In genomic region chr7:25839084-25839769, GRCh38 we compare ENCODE assay signal across 9 cellular contexts.
DNase-seq lines count a peak whose midpoint lies in the region; ATAC-seq and TF ChIP-seq lines count a peak whose summit lies in the region.
"Had no signal": no experiment of that assay in that cellular context is flagged by ENCODE, and none has a peak within 500 bp of the region (broad histone marks: within the 10 kb centered on the region; RNA-seq: fewer than 3 reads in every experiment).

No MANE protein-coding gene starts in this region.

- H3F3A ChIP-seq in DOHH2 (ENCODE audit: control insufficient read depth, insufficient read depth) = no peaks in the 10 kb centered on the region

- DNase-seq in cardiac fibroblast (ENCODE audit: low read depth in 2 of 2) (no peak), HCEC 1CT (no peak)
- DNase-seq in effector CD4-positive, alpha-beta T cell = no peak
- DNase-seq in activated naive CD4-positive, alpha-beta T cell (lab: John Stamatoyannopoulos, UW) = no peak

- ATAC-seq in HG03175 (IDR thresholded peaks at IDR 0.05; ENCODE audit: unreplicated experiment) = no peak
- ATAC-seq: stimulated activated effector memory CD8-positive, alpha-beta T cell treated with anti-CD3 and anti-CD28 coated beads, Interleukin-12 subunit alpha, Interleukin-12 subunit beta, amount 100 ng/mL, for 72 hours had no signal

- no peak overlapping the region for H2AFZ ChIP-seq in parathyroid adenoma

- no peaks in the 10 kb centered on the region for H4K20me1 ChIP-seq in DOHH2 (ENCODE audit: control insufficient read depth, insufficient read depth, low read depth, low read length)

- H3K4me1 ChIP-seq in DOHH2 (ENCODE audit: control insufficient read depth, low read length) = no peaks in the 10 kb centered on the region
- peaks cover 3% of the 10 kb centered on the region for H3K4me1 ChIP-seq in parathyroid adenoma

- H3K4me3 ChIP-seq in DOHH2 (ENCODE audit: low read length) (no peak overlapping the region), cardiac fibroblast (replicated peaks in 1 of 2; ENCODE audit: low read depth in 2 of 2, low read length in 2 of 2) (no peak overlapping the region), parathyroid adenoma (ENCODE audit: low read depth, low read length) (no peak overlapping the region)

- no peak overlapping the region for H3K9ac ChIP-seq in parathyroid adenoma

- no peaks in the 10 kb centered on the region for H3K36me3 ChIP-seq in DOHH2 (ENCODE audit: control insufficient read depth, low read length)
- H3K36me3 ChIP-seq in parathyroid adenoma (ENCODE audit: control insufficient read depth, insufficient read depth, low read length) = no peaks in the 10 kb centered on the region

- no peaks in the 10 kb centered on the region for H3K79me2 ChIP-seq in DOHH2 (ENCODE audit: control insufficient read depth, low read length)
- H3K79me2 ChIP-seq in parathyroid adenoma = no peaks in the 10 kb centered on the region

- TF ChIP-seq CTCF in DOHH2 (IDR thresholded peaks at IDR 0.05; ENCODE audit: low read depth, low read length, poor library complexity, severe bottlenecking) (peak; percentile 51), LNCAP (IDR thresholded peaks at IDR 0.05) (peak; percentile 52), cardiac fibroblast (IDR thresholded peaks at IDR 0.05; ENCODE audit: low read depth, low read length) (peak; percentile 48), parathyroid adenoma (IDR thresholded peaks at IDR 0.05) (peak; percentile 62)

- H3K4me2 ChIP-seq in DOHH2 (ENCODE audit: low read length) (no peak overlapping the region), parathyroid adenoma (ENCODE audit: low read length) (no peak overlapping the region)

- H3K9me3 ChIP-seq in DOHH2 (ENCODE audit: control insufficient read depth, insufficient read depth, low read length) (no peaks in the 10 kb centered on the region), parathyroid adenoma (ENCODE audit: control insufficient read depth, low read length) (no peaks in the 10 kb centered on the region)

- H3K27ac ChIP-seq in DOHH2 (ENCODE audit: low read depth, low read length) (no peak overlapping the region), parathyroid adenoma (no peak overlapping the region)

- H3K27me3 ChIP-seq in DOHH2 (ENCODE audit: control insufficient read depth, low read length) = 0 out of 2 replicates have a peak, but pooled peaks cover 3% of the 10 kb centered on the region
- H3K27me3 ChIP-seq in parathyroid adenoma (ENCODE audit: control insufficient read depth, insufficient read depth, low read length) = no peaks in the 10 kb centered on the region

- no peaks in the 10 kb centered on the region; the same call in 1 of the 2 replicates for H3K9me2 ChIP-seq in DOHH2 (replicated peaks; ENCODE audit: control insufficient read depth, low read length)
